ENCODE assay signal across 31 cellular contexts in the genomic region with DNA sequence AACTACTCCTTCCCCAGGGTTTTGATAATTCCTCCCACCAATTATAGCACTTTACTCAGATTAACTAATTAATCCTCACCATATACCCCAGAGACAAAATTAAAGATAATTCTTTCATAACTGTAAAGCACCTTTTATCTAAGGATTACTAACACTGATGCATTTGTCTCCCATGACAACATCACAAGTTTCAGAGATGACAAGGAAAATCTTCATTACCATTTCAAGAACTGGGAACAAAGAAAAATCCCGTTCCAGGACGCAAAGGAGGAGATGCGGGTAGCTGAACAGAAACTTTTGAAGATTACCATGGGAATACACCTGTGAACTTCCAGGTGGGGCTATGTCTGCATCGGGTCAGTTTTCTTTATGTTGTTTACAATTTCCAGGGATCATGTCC.
"Had no signal": no experiment of that assay in that cellular context is flagged by ENCODE, and none has a peak within 500 bp of the region (broad histone marks: within the 10 kb centered on the region; RNA-seq: fewer than 3 reads in every experiment).

No MANE protein-coding gene starts in this region.

- H3K27ac ChIP-seq: brain microvascular endothelial cell, cardiac muscle cell, PC-9, WERI-Rb-1 had no signal

- H3K4me3 ChIP-seq: cardiac muscle cell, PC-9 had no signal

- ATAC-seq: activated CD8-positive, alpha-beta memory T cell treated with anti-CD3 and anti-CD28 coated beads, Interleukin-2, amount 10 ng/mL, durations not matched to agents 7 days and 5 days; activated naive CD8-positive, alpha-beta T cell treated with anti-CD3 and anti-CD28 coated beads, Interleukin-2, amount 50 U/mL, for 24 hours had no signal

- H3K4me2 ChIP-seq: PC-9 had no signal

- H2AFZ ChIP-seq: PC-9 had no signal

- H3K27me3 ChIP-seq: brain microvascular endothelial cell, cardiac muscle cell had no signal

- DNase-seq: activated CD4-positive, alpha-beta memory T cell treated with anti-CD3 and anti-CD28 coated beads, Interleukin-2, amount 10 ng/mL, durations not matched to agents 7 days and 5 days; activated CD4-positive, alpha-beta T cell treated with anti-CD3 and anti-CD28 coated beads for 1 hour; activated CD4-positive, alpha-beta T cell treated with anti-CD3 and anti-CD28 coated beads for 48 hours; activated CD4-positive, CD25-positive, alpha-beta regulatory T cell; activated CD8-positive, alpha-beta memory T cell treated with anti-CD3 and anti-CD28 coated beads for 24 hours; activated CD8-positive, alpha-beta memory T cell treated with anti-CD3 and anti-CD28 coated beads, Interleukin-2, amount 10 ng/mL, durations not matched to agents 7 days and 5 days; activated CD8-positive, alpha-beta memory T cell treated with anti-CD3 and anti-CD28 coated beads, Interleukin-2, amount 50 U/mL, for 48 hours; activated effector memory CD4-positive, alpha-beta T cell treated with Interleukin-2 at 50 U/mL for 16 hours; activated naive CD4-positive, alpha-beta T cell treated with anti-CD3 and anti-CD28 coated beads, Interleukin-2, amount 10 ng/mL, durations not matched to agents 7 days and 5 days; activated naive CD8-positive, alpha-beta T cell treated with anti-CD3 and anti-CD28 coated beads, Interleukin-2, amount 50 U/mL, for 24 hours; activated T-cell treated with anti-CD3 and anti-CD28 coated beads, Interleukin-2, amount 50 U/mL, for 48 hours; aorta; brain microvascular endothelial cell; KG1; MM.1S; MV-4-11; NCI-H1092; NCI-H1694; NCI-H1930; NCI-H2081 treated with DMSO at 0.1 percent for 48 hours; NCI-H226; NCI-H446 treated with DMSO at 0.1 percent for 48 hours; NCI-H526; PC-9; Right ventricle myocardium superior; SW 1271; T-helper 1 cell; T-helper 2 cell; T-helper 9 cell; WERI-Rb-1 had no signal

- H3K36me3 ChIP-seq: brain microvascular endothelial cell, cardiac muscle cell, WERI-Rb-1 had no signal
